ENCODE assay signal across 8 cellular contexts in the genomic region with DNA sequence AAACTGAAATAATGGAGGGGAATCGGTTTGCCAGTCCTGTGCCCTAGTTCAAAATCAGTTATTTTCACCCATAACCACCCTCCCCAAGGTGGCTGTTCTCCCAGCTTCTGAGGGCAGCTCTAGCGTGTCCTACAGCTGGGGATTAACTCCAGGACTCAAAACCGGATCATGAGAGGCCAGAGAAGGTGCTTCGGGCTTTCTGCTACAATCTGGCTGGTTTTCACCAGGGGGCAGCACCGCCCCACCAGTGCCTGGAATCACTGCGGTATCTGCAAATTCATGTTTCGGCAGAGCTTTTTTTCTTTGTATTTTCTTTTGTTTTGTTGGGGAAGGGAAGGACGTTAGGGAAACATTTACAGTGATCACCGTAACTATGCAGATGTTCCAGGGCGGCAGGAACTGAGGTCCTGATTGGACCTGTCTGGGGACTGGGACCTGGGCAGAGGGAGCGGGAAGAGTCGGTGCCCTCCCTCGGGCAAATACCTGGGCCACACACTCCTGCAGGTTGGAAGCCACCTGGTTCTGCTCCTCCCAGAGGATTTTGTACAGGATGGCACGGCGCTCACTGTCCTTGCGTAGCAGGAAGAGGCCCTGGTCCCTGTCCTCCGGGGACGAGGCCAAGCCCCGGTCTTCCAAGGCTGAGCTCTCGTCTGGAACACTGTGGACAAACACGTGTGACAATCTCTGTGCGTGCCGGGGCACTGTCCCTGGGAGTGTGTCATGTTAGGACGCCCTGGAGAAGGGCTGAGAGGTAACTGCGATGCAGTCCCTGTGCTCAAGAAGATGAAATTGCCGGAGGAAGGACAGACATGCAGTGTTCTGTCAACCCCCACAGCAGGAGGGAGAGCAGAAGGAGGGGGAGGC. TPM values are rescaled to one million over a fixed set of nuclear protein-coding genes. Genes with fewer than 3 reads are reported as not detected.
DNase-seq lines count a peak whose midpoint lies in the region; ATAC-seq and TF ChIP-seq lines count a peak whose summit lies in the region.

No MANE protein-coding gene starts in this region.

- H3K4me3 ChIP-seq in dorsolateral prefrontal cortex (peak overlapping the region; percentile 9 to 69 (median 49)), lower leg skin (ENCODE audit: low read depth, poor library complexity, severe bottlenecking) (no peak overlapping the region)

- 4 to 18% methylated on average over 20 to 25 of the region's 26 CpGs for WGBS in lower leg skin, 2 donors

- peak overlapping the region in 2 of 59 donors; percentile 5 to 10 for H3K27ac ChIP-seq in dorsolateral prefrontal cortex

- DNase-seq in NCI-H460 (ENCODE audit: extremely low read depth, low read depth), result peak; percentile 62
- peak; percentile 51 to 53 for DNase-seq in activated CD4-positive, alpha-beta T cell treated with anti-CD3 and anti-CD28 coated beads, Interleukin-2, amount 50 U/mL, for 4 hours
- peak in 9 of 10 donors; percentile 38 to 73 (median 58) for DNase-seq in dorsolateral prefrontal cortex
- peak; percentile 24 to 86 for DNase-seq in lower leg skin (ENCODE audit: low spot score in 2 of 2)
- peak; percentile 47 to 60 for DNase-seq in stimulated activated CD4-positive, alpha-beta T cell treated with anti-CD3 and anti-CD28 coated beads, Interleukin-4, amount 100 ng/mL, for 4 hours
- DNase-seq in mesenteric fat pad (ENCODE audit: low spot score), result no peak

- H3K27me3 ChIP-seq in dorsolateral prefrontal cortex, result peaks cover 0 to 51% (median 13%) of the 10 kb centered on the region in 45 donors

- intact Hi-C loops in dorsolateral prefrontal cortex (cut with DNase I), result loop anchor here (5.0 to 10.0 kb wide), 4 partner anchors 162 to 752 kb away; no protein-coding TSS in a partner anchor
- intact Hi-C loops in lower leg skin (cut with DNase I; ENCODE audit: low total_unique reads), result no loop called here

- TF ChIP-seq CTCF in GM12873 (IDR thresholded peaks at IDR 0.05; ENCODE audit: insufficient read depth, low read depth, low read length, missing control alignments), result peak; percentile 77
- TF ChIP-seq CTCF in dorsolateral prefrontal cortex (IDR thresholded peaks at IDR 0.05 in 54 of 56, conservative IDR thresholded peaks at IDR 0.05 in 2 of 56; ENCODE audit: low read depth in 1 of 56, partially characterized antibody in 56 of 56), result peak; percentile 17 to 76 (median 65)
- TF ChIP-seq CTCF in lower leg skin (IDR thresholded peaks at IDR 0.05), result no peak

- ATAC-seq in HG02938 (IDR thresholded peaks at IDR 0.05; ENCODE audit: unreplicated experiment), result peak; percentile 75

- TF ChIP-seq POLR2A in lower leg skin (IDR thresholded peaks at IDR 0.05), result no peak

RNA-seq across cellular contexts. Expression of a gene that starts 28.7 kb away (rescaled TPM):
- total RNA-seq in NCI-H460 (2014; rRNA removed; shearing (Covaris generic)), result 309 and 353 TPM in 2 replicates
- polyA plus RNA-seq in NCI-H460 (2014; cell fraction: nucleus; rRNA removed), result 346 and 546 TPM in 2 replicates
- total RNA-seq in dorsolateral prefrontal cortex (100 to 1,000 TPM; 115 to 252 (median 187) TPM), lower leg skin (10 to 100 TPM; 62.5 to 87.2 (median 73.6) TPM), mesenteric fat pad (177 TPM)

Comparison
In these comparisons a context has a peak if more than half of its experiments do, and no peak if none do; other contexts are left out.
1. CTCF ChIP-seq: peak in GM12873 (single experiment) and dorsolateral prefrontal cortex (56 of 56); none in lower leg skin (0 of 3).